ENCODE assay signal across 1 cellular context in the genomic region with DNA sequence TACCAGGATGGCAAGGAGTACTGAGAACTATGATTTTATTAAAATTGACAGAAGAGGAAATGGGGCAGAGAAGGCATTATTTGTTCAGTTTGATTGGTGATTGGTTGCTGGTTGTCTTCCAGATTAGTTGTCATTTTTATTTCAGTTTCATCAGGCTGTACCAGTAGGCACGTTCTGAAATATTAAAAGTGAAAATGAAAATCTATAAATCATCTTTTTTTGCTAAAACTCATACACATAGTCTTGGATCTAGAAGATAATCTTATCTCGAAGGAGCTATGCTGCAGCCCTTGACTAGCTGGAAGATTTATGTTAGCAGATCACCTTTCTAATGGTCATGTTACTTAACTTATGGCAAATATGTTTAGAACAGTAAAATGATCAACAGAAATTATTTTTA.
TF ChIP-seq lines count a peak whose summit lies in the region.

No MANE protein-coding gene starts in this region.

TF ChIP-seq in K562, 482 proteins besides CTCF, POLR2A, EP300 and RAD21 (continued from another document):
- TF ChIP-seq, protein P1, sequence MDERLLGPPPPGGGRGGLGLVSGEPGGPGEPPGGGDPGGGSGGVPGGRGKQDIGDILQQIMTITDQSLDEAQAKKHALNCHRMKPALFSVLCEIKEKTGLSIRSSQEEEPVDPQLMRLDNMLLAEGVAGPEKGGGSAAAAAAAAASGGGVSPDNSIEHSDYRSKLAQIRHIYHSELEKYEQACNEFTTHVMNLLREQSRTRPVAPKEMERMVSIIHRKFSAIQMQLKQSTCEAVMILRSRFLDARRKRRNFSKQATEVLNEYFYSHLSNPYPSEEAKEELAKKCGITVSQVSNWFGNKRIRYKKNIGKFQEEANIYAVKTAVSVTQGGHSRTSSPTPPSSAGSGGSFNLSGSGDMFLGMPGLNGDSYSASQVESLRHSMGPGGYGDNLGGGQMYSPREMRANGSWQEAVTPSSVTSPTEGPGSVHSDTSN (CRISPR knock-in tag; IDR thresholded peaks at IDR 0.05; ENCODE audit: low read depth), result no peak
- TF ChIP-seq, protein P1 (tag; conservative IDR thresholded peaks at IDR 0.05; ENCODE audit: low read depth), result peak; percentile 80
- TF ChIP-seq POLR2AphosphoS5 (IDR thresholded peaks at IDR 0.05; ENCODE audit: control insufficient read depth, insufficient read depth, low read depth, low read length), result no peak
- TF ChIP-seq SMARCA4 (IDR thresholded peaks at IDR 0.05), result peak; percentile 29; the same call in 1 of the 2 replicates
- peak; percentile 31; the same call in 1 of the 2 replicates for TF ChIP-seq TAL1 (IDR thresholded peaks at IDR 0.05)
- peak; percentile 53; the same call in 1 of the 2 replicates for TF ChIP-seq SMARCE1 (IDR thresholded peaks at IDR 0.05)
- TF ChIP-seq, protein P2, sequence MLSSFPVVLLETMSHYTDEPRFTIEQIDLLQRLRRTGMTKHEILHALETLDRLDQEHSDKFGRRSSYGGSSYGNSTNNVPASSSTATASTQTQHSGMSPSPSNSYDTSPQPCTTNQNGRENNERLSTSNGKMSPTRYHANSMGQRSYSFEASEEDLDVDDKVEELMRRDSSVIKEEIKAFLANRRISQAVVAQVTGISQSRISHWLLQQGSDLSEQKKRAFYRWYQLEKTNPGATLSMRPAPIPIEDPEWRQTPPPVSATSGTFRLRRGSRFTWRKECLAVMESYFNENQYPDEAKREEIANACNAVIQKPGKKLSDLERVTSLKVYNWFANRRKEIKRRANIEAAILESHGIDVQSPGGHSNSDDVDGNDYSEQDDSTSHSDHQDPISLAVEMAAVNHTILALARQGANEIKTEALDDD (IDR thresholded peaks at IDR 0.05), result peak; percentile 52; the same call in 1 of the 2 replicates
- TF ChIP-seq, protein P3, sequence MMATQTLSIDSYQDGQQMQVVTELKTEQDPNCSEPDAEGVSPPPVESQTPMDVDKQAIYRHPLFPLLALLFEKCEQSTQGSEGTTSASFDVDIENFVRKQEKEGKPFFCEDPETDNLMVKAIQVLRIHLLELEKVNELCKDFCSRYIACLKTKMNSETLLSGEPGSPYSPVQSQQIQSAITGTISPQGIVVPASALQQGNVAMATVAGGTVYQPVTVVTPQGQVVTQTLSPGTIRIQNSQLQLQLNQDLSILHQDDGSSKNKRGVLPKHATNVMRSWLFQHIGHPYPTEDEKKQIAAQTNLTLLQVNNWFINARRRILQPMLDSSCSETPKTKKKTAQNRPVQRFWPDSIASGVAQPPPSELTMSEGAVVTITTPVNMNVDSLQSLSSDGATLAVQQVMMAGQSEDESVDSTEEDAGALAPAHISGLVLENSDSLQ (IDR thresholded peaks at IDR 0.05), result peak; percentile 61
- TF ChIP-seq ZSCAN32 (CRISPR knock-in tag; IDR thresholded peaks at IDR 0.05), result no peak
- peak; percentile 56 for TF ChIP-seq ARID1B (IDR thresholded peaks at IDR 0.05)
- no peak for TF ChIP-seq ZNF695 (CRISPR knock-in tag; IDR thresholded peaks at IDR 0.05)
